In genomic region chr3:100209948-100210776, GRCh38 we compare ENCODE assay signal across 9 cellular contexts. TPM values are rescaled to one million over a fixed set of nuclear protein-coding genes. Genes with fewer than 3 reads are reported as not detected.
A peak's percentile ranks its signal among the peaks of the same experiment; 100 is the strongest.
DNase-seq lines count a peak whose midpoint lies in the region; ATAC-seq and TF ChIP-seq lines count a peak whose summit lies in the region.
"Had no signal": no experiment of that assay in that cellular context is flagged by ENCODE, and none has a peak within 500 bp of the region (broad histone marks: within the 10 kb centered on the region; RNA-seq: fewer than 3 reads in every experiment).

No MANE protein-coding gene starts in this region.

- H3K36me3 Mint-ChIP-seq in CD8-positive, alpha-beta memory T cell, result no peaks in the 10 kb centered on the region

- H3K79me2 ChIP-seq in parathyroid adenoma, result no peaks in the 10 kb centered on the region

- peaks cover 18 to 31% (median 21%) of the 10 kb centered on the region in 3 donors for H3K4me1 Mint-ChIP-seq in CD8-positive, alpha-beta memory T cell

- TF ChIP-seq CTCF in parathyroid adenoma (IDR thresholded peaks at IDR 0.05), result no peak

- ATAC-seq in GM19468 (IDR thresholded peaks at IDR 0.05; ENCODE audit: extremely low read depth, unreplicated experiment), result peak; percentile 80
- ATAC-seq in HG03521 (IDR thresholded peaks at IDR 0.05; ENCODE audit: unreplicated experiment), result peak; percentile 93
- ATAC-seq in esophagus mucosa, result no peak

- no peaks in the 10 kb centered on the region for H3K27me3 ChIP-seq in CD8-positive, alpha-beta memory T cell (ENCODE audit: insufficient read depth, low read length, poor library complexity, severe bottlenecking)
- H3K27me3 ChIP-seq in duodenal mucosa (ENCODE audit: control insufficient read depth in 1 of 2, insufficient read depth in 2 of 2, low read length in 2 of 2) (no peaks in the 10 kb centered on the region), parathyroid adenoma (ENCODE audit: control insufficient read depth, insufficient read depth, low read length) (no peaks in the 10 kb centered on the region)

- H3K9me3 ChIP-seq in CD8-positive, alpha-beta memory T cell (ENCODE audit: low read length), result no peaks in the 10 kb centered on the region
- no peaks in the 10 kb centered on the region for H3K9me3 ChIP-seq in duodenal mucosa (ENCODE audit: control insufficient read depth in 1 of 2, low read length in 2 of 2)
- no peaks in the 10 kb centered on the region for H3K9me3 ChIP-seq in parathyroid adenoma (ENCODE audit: control insufficient read depth, low read length)

- no peak overlapping the region for H3K4me2 ChIP-seq in parathyroid adenoma (ENCODE audit: low read length)

- peak overlapping the region; percentile 40 for H3K4me3 ChIP-seq in CD8-positive, alpha-beta memory T cell (ENCODE audit: low read length)
- peak overlapping the region; percentile 18 to 37 for H3K4me3 ChIP-seq in duodenal mucosa (ENCODE audit: low read depth in 1 of 2, low read length in 2 of 2)
- H3K4me3 ChIP-seq in parathyroid adenoma (ENCODE audit: low read depth, low read length), result no peak overlapping the region

- H3K4me3 Mint-ChIP-seq in CD8-positive, alpha-beta memory T cell, result peak overlapping the region; percentile 52 to 80 (median 64)

- no peaks in the 10 kb centered on the region for H3K9me3 Mint-ChIP-seq in CD8-positive, alpha-beta memory T cell

- DNase-seq in CD8-positive, alpha-beta memory T cell, result peak in 2 of 5 donors; percentile 18 to 32
- no peak for DNase-seq in ecto neural progenitor cell (ENCODE audit: low spot score)
- DNase-seq in stimulated activated CD4-positive, alpha-beta T cell treated with anti-CD3 and anti-CD28 coated beads, Interleukin-4, amount 100 ng/mL, for 1 hour, result no peak

- H3K4me1 ChIP-seq in CD8-positive, alpha-beta memory T cell (ENCODE audit: insufficient read depth, low read length), result peaks cover 13% of the 10 kb centered on the region
- H3K4me1 ChIP-seq in duodenal mucosa (ENCODE audit: control insufficient read depth in 1 of 2, insufficient read depth in 2 of 2, low read length in 2 of 2) (peaks cover 10 to 18% of the 10 kb centered on the region in 2 donors), parathyroid adenoma (no peaks in the 10 kb centered on the region)

- CTCF ChIA-PET in CD8-positive, alpha-beta memory T cell (lab: Charles Lee), result no interaction called here

- H3K9ac ChIP-seq in duodenal mucosa (ENCODE audit: low read depth in 1 of 2, low read length in 2 of 2) (peak overlapping the region; percentile 17 to 20), parathyroid adenoma (no peak overlapping the region)

- H3K27ac ChIP-seq in CD8-positive, alpha-beta memory T cell (ENCODE audit: low read depth, low read length), result no peak overlapping the region
- H3K27ac ChIP-seq in duodenal mucosa (ENCODE audit: low read depth, low read length) (peak overlapping the region; percentile 62), parathyroid adenoma (peak overlapping the region; percentile 58)
- H3K27ac ChIP-seq: epithelial cell of prostate had no signal

- no peaks in the 10 kb centered on the region for H3K27me3 Mint-ChIP-seq in CD8-positive, alpha-beta memory T cell

- peak overlapping the region; percentile 55 for H2AFZ ChIP-seq in parathyroid adenoma

- H3K36me3 ChIP-seq in CD8-positive, alpha-beta memory T cell (ENCODE audit: insufficient read depth, low read length), result no peaks in the 10 kb centered on the region
- H3K36me3 ChIP-seq in duodenal mucosa (ENCODE audit: control insufficient read depth in 1 of 2, insufficient read depth in 2 of 2, low read length in 2 of 2) (no peaks in the 10 kb centered on the region), parathyroid adenoma (ENCODE audit: control insufficient read depth, insufficient read depth, low read length) (no peaks in the 10 kb centered on the region)

- peak overlapping the region; percentile 38 to 97 (median 75) for H3K27ac Mint-ChIP-seq in CD8-positive, alpha-beta memory T cell

- POLR2A ChIA-PET in CD8-positive, alpha-beta memory T cell (lab: Charles Lee), result no interaction called here

RNA-seq across cellular contexts. Expression of gene TBC1D23, which starts 50.6 kb away (rescaled TPM):
- total RNA-seq in CD8-positive, alpha-beta memory T cell, result 10 to 100 TPM; 21.0 to 23.1 TPM
- polyA plus RNA-seq in CD8-positive, alpha-beta memory T cell, result 21.9 TPM
- 25.1 TPM for total RNA-seq in esophagus mucosa
